Comparison of ENCODE assay signal across 12 cellular contexts in the genomic region with DNA sequence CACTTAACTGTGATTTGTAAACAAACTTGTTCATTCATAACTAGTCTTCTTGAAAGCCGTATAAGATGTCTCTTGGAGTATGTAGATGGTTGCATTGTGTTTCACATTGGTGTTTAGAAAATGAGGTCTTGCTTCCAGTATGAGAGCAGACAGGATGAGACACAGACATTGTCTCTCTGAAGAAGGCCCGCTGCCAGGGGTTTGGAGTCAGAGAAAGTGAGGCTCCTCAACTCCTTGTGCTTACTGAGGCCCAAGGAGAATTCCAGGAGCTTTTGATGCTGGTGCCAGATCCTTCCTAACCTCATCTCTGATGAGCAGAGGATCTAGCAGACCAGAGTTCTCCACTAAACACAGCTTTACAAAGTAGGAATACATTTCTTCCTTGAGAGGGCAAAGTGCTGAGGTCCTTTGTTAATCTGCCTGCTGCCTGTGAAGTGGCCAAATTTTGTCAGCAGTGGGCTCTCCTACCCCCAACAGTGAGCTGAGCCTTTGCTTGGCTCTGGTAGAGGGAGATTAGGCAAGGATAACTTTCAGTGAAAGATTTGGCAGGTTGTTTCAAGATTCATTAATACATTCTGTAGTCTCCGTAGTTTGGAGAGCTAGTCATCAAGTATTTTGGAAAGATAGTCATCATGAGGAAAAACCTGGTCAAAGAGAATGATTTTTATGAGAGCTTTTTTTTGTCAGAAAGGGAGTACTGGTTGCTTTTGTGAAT. TPM values are rescaled to one million over a fixed set of nuclear protein-coding genes. Genes with fewer than 3 reads are reported as not detected.
DNase-seq lines count a peak whose midpoint lies in the region; ATAC-seq and TF ChIP-seq lines count a peak whose summit lies in the region.
"Had no signal": no experiment of that assay in that cellular context is flagged by ENCODE, and none has a peak within 500 bp of the region (broad histone marks: within the 10 kb centered on the region; RNA-seq: fewer than 3 reads in every experiment).

No MANE protein-coding gene starts in this region.

- H3K4me3 ChIP-seq in CD8-positive, alpha-beta T cell (ENCODE audit: low read depth, low read length): no peak overlapping the region
- no peak overlapping the region for H3K4me3 ChIP-seq in spleen
- H3K4me3 ChIP-seq: lung, right lobe of liver had no signal

- peaks cover 67% of the 10 kb centered on the region for H3K4me1 Mint-ChIP-seq in CD8-positive, alpha-beta T cell (ENCODE audit: low read depth)
- 0 out of 2 replicates have a peak, but pooled peaks cover 13% of the 10 kb centered on the region for H3K4me1 Mint-ChIP-seq in WTC11
- peaks cover 54 to 71% of the 10 kb centered on the region in 2 donors for H3K4me1 Mint-ChIP-seq in immature natural killer cell

- H3K27me3 Mint-ChIP-seq in CD8-positive, alpha-beta T cell (ENCODE audit: low read depth): no peaks in the 10 kb centered on the region
- H3K27me3 Mint-ChIP-seq in WTC11 (ENCODE audit: low read depth) (no peaks in the 10 kb centered on the region), immature natural killer cell (ENCODE audit: low read depth in 3 of 3) (peaks cover 2 to 10% (median 3%) of the 10 kb centered on the region in 3 donors)

- intact Hi-C loops in CD8-positive, alpha-beta T cell (cut with DNase I, micrococcal nuclease): no loop called here
- intact Hi-C loops in spleen (cut with DNase I; ENCODE audit: low total_unique reads): no loop called here

- POLR2A ChIA-PET in CD8-positive, alpha-beta T cell (lab: Charles Lee): interaction anchor here (0.7 to 1.2 kb wide), 2 partner anchors 10 to 17 kb away, joined by 3 to 5 read pairs; no protein-coding TSS in a partner anchor
- POLR2A ChIA-PET in WTC11 (lab: Charles Lee): interaction anchor here (1.1 to 1.3 kb wide), 2 partner anchors 9 to 38 kb away, joined by 3 to 4 read pairs; no protein-coding TSS in a partner anchor

- H3K4me1 ChIP-seq in CD8-positive, alpha-beta T cell (ENCODE audit: insufficient read depth, low read length): peaks cover 49% of the 10 kb centered on the region
- peaks cover 0 to 85% (median 27%) of the 10 kb centered on the region in 6 donors for H3K4me1 ChIP-seq in spleen

- TF ChIP-seq POLR2A in spleen (IDR thresholded peaks at IDR 0.05): no peak

- H3K27ac Mint-ChIP-seq in CD8-positive, alpha-beta T cell: peak overlapping the region; percentile 75
- H3K27ac Mint-ChIP-seq in WTC11: peak overlapping the region; percentile 5
- H3K27ac Mint-ChIP-seq in immature natural killer cell: peak overlapping the region in 5 of 6 donors; percentile 49 to 78 (median 60)

- no peaks in the 10 kb centered on the region for H3K27me3 ChIP-seq in CD8-positive, alpha-beta T cell (ENCODE audit: insufficient read depth, low read length)
- H3K27me3 ChIP-seq in spleen (replicated peaks in 1 of 7): no peaks in the 10 kb centered on the region
- H3K27me3 ChIP-seq: right lobe of liver had no signal

- CTCF ChIA-PET in CD8-positive, alpha-beta T cell (lab: Charles Lee): interaction anchor here (1.8 kb wide), 1 partner anchor 39 kb away, joined by 10 read pairs; no protein-coding TSS in a partner anchor
- CTCF ChIA-PET in WTC11 (lab: Charles Lee): interaction anchor here (0.8 to 2.2 kb wide), 2 partner anchors 39 to 51 kb away, joined by 3 to 11 read pairs; no protein-coding TSS in a partner anchor

- H3K36me3 Mint-ChIP-seq in CD8-positive, alpha-beta T cell: peaks cover 75% of the 10 kb centered on the region
- peaks cover 70% of the 10 kb centered on the region for H3K36me3 Mint-ChIP-seq in WTC11
- peaks cover 9 to 23% (median 10%) of the 10 kb centered on the region in 3 donors for H3K36me3 Mint-ChIP-seq in immature natural killer cell

- 83 to 93% (median 87%) methylated on average over 2 to 3 of the region's 3 CpGs for WGBS in spleen, 5 donors

- no peak for ATAC-seq in CD8-positive, alpha-beta T cell
- ATAC-seq in WTC11: no peak

- no peak overlapping the region for H3K4me3 Mint-ChIP-seq in CD8-positive, alpha-beta T cell
- H3K4me3 Mint-ChIP-seq in WTC11 (no peak overlapping the region), immature natural killer cell (peak overlapping the region in 1 of 5 donors; percentile 5)

- H3K36me3 ChIP-seq in CD8-positive, alpha-beta T cell (ENCODE audit: insufficient read depth, low read length): peaks cover 23% of the 10 kb centered on the region
- peaks cover 0 to 90% (median 46%) of the 10 kb centered on the region in 6 donors for H3K36me3 ChIP-seq in spleen

- no peaks in the 10 kb centered on the region for H3K9me3 Mint-ChIP-seq in CD8-positive, alpha-beta T cell
- H3K9me3 Mint-ChIP-seq in WTC11: peaks cover 7% of the 10 kb centered on the region
- no peaks in the 10 kb centered on the region for H3K9me3 Mint-ChIP-seq in immature natural killer cell

- H3K9me3 ChIP-seq in CD8-positive, alpha-beta T cell (ENCODE audit: low read length): no peaks in the 10 kb centered on the region
- no peaks in the 10 kb centered on the region for H3K9me3 ChIP-seq in spleen
- H3K9me3 ChIP-seq: right lobe of liver had no signal

- no peak for DNase-seq in CD8-positive, alpha-beta T cell
- DNase-seq in WTC11 (ENCODE audit: low spot score): no peak
- no peak for DNase-seq in immature natural killer cell
- no peak for DNase-seq in spleen
- no peak for DNase-seq in cerebellar nuclear complex (lab: John Stamatoyannopoulos, UW)
- DNase-seq in NCI-H1436 treated with DMSO at 0.1 percent for 48 hours (lab: John Stamatoyannopoulos, UW): no peak
- no peak for DNase-seq in CD1c-positive myeloid dendritic cell (ENCODE audit: extremely low spot score)
- DNase-seq in activated CD4-positive, alpha-beta T cell treated with anti-CD3 and anti-CD28 coated beads, Interleukin-2, amount 50 U/mL, for 1 hour: no peak
- DNase-seq: DMS153, NCI-H187 treated with DMSO at 0.1 percent for 48 hours, right lobe of liver had no signal

- TF ChIP-seq CTCF in CD8-positive, alpha-beta T cell (IDR thresholded peaks at IDR 0.05): no peak
- no peak for TF ChIP-seq CTCF in WTC11 (IDR thresholded peaks at IDR 0.05)
- TF ChIP-seq CTCF in spleen (IDR thresholded peaks at IDR 0.05 in 8 of 11, conservative IDR thresholded peaks at IDR 0.05 in 3 of 11): no peak

- H3K27ac ChIP-seq in CD8-positive, alpha-beta T cell (ENCODE audit: low read depth, low read length): no peak overlapping the region
- peak overlapping the region in 6 of 8 donors; percentile 33 to 83 (median 76) for H3K27ac ChIP-seq in spleen

TF ChIP-seq in WTC11, 78 proteins besides CTCF, POLR2A, EP300 and RAD21 (continues in another document):
- TF ChIP-seq, protein P1, sequence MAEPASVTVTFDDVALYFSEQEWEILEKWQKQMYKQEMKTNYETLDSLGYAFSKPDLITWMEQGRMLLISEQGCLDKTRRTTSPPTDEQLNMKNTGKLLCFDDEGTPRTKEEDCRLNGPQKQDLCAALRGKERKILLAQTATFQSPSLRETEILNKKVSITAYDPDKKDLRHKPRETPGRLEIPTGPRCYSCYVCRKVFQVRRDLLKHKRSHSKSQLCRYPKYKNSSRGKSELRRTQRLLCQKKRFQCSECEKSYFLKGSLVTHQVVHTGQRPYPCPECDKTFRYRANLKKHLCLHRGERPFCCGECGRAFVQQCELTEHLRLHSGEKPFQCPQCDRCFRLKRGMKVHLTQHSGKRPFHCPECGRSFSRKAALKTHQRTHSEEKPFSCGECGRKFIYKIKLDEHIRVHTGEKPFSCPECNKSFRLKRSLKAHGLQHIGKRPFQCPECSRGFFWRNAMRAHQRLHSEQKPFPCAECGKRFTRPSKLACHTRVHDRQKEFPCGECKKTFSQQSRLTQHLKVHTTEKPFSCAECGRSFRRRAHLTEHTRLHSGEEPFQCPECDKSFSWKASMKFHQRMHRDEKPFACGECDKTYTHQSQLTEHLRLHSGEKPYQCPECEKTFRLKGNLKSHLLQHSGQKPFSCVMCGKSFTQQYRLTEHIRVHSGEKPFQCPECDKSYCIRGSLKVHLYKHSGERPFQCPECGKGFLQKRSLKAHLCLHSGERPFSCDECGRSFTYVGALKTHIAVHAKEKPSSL (CRISPR knock-in tag; conservative IDR thresholded peaks at IDR 0.05): no peak
- TF ChIP-seq GABPB1 (CRISPR knock-in tag; IDR thresholded peaks at IDR 0.05) (no peak), E2F1 (CRISPR knock-in tag; IDR thresholded peaks at IDR 0.05) (no peak), GTF2I (CRISPR knock-in tag; conservative IDR thresholded peaks at IDR 0.05) (no peak), TCF7 (CRISPR knock-in tag; IDR thresholded peaks at IDR 0.05; ENCODE audit: low read depth) (no peak), MAX (CRISPR knock-in tag; IDR thresholded peaks at IDR 0.05) (no peak), ZSCAN18 (CRISPR knock-in tag; IDR thresholded peaks at IDR 0.05) (no peak)

RNA-seq across cellular contexts. Expression of gene MAPRE1, which starts 9.7 kb away (rescaled TPM):
- 100 to 1,000 TPM; 144 to 148 TPM for total RNA-seq in CD8-positive, alpha-beta T cell
- 154 to 159 TPM (median 155 TPM) in 3 replicates for total RNA-seq in WTC11 (2021)
- polyA plus RNA-seq in immature natural killer cell: 100 to 1,000 TPM; 137 to 218 (median 150) TPM
- 100 to 1,000 TPM in 3 of 7 donors, 10 to 100 TPM in 4; 84.4 to 121 (median 91.5) TPM for total RNA-seq in spleen
- polyA plus RNA-seq in spleen: 10 to 100 TPM; 25.1 to 51.8 (median 38.4) TPM

RNA-seq across cellular contexts. Expression of gene EFCAB8, which starts 29.3 kb away (rescaled TPM):
- total RNA-seq in CD8-positive, alpha-beta T cell: under 1 TPM; 0.75 to 0.92 TPM
- total RNA-seq in WTC11 (2021) (0.17 to 0.55 TPM (median 0.32 TPM) in 3 replicates), spleen (1 to 10 TPM in 5 of 7 donors, under 1 TPM in 2; 0.34 to 4.2 (median 1.7) TPM)
- polyA plus RNA-seq in immature natural killer cell (under 1 TPM in 1 of 3 donors, not detected in 2; 0.20 TPM), spleen (under 1 TPM; 0.06 to 0.12 (median 0.07) TPM)

Comparison
In these comparisons a context has a peak if more than half of its experiments do, and no peak if none do; other contexts are left out.
1. H3K27ac Mint-ChIP-seq: peak in every context shown above with its lines; median percentile 75 in CD8-positive, alpha-beta T cell; 60 in immature natural killer cell; 5 in WTC11.